Comparison of ENCODE assay signal across 22 cellular contexts in the genomic region with DNA sequence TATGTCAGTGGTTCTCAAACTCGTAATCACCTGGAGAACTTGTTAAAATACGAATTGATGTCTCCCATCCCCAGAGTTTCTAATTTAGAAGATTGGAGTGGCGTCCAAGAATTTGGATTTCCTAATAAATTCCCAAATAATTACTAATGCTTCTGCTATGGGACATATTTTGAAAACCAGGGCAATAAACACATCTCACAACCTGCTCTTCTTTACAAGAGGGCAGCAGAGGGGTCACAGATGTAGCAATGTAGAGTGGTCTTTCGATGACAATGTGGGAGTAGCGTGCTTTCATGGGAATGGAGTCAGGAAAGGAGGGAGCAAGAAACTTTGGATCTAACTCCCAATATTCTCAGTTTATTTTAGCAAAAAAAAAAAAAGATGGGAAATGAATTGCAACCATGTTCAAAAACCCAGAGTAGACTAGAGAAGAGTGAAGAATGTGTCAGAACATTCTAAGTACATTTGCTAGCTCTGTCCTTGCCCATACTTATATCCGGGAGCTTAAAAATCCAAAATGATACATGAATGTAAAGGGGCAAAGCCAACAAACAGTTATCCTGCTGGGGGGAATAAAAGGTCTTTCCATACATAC. TPM values are rescaled to one million over a fixed set of nuclear protein-coding genes. Genes with fewer than 3 reads are reported as not detected.
"Had no signal": no experiment of that assay in that cellular context is flagged by ENCODE, and none has a peak within 500 bp of the region (broad histone marks: within the 10 kb centered on the region; RNA-seq: fewer than 3 reads in every experiment).

No MANE protein-coding gene starts in this region.

- H3K4me3 ChIP-seq: MG63, Peyer's patch had no signal

- H3K27me3 ChIP-seq: MG63, Peyer's patch had no signal

- FAIRE-seq: astrocyte had no signal

- H3K27ac ChIP-seq: Peyer's patch had no signal

- DNase-seq: activated CD4-positive, alpha-beta T cell treated with anti-CD3 and anti-CD28 coated beads for 48 hours; activated CD4-positive, alpha-beta T cell treated with anti-CD3 and anti-CD28 coated beads, Interleukin-2, amount 50 U/mL, for 4 hours; activated CD4-positive, CD25-positive, alpha-beta regulatory T cell treated with anti-CD3 and anti-CD28 coated beads, Interleukin-2, amount 50 U/mL, for 72 hours; activated CD8-positive, alpha-beta memory T cell treated with anti-CD3 and anti-CD28 coated beads, Interleukin-2, amount 10 ng/mL, durations not matched to agents 7 days and 5 days; activated effector memory CD4-positive, alpha-beta T cell treated with anti-CD3 and anti-CD28 coated beads, Interleukin-2, amount 50 U/mL, for 16 hours; activated naive CD4-positive, alpha-beta T cell treated with Interleukin-2 at 50 U/mL for 16 hours; activated naive CD8-positive, alpha-beta T cell treated with anti-CD3 and anti-CD28 coated beads, Interleukin-2, amount 50 U/mL, for 24 hours; activated T-cell treated with anti-CD3 and anti-CD28 coated beads, Interleukin-2, amount 50 U/mL, for 24 hours; amygdala; MG63; MV-4-11; NCI-H1092 treated with DMSO at 0.1 percent for 48 hours; NCI-H1417 treated with DMSO at 0.1 percent for 48 hours; NCI-H1694; NCI-H2029; NCI-H510A treated with DMSO at 0.1 percent for 48 hours; NCI-H69; NK-92 treated with Interleukin-12 subunit alpha and Interleukin-12 subunit beta, amount 100 ng/mL, for 24 hours; OCI-M1; Peyer's patch; SHP77 treated with DMSO at 0.1 percent for 48 hours had no signal

- H3K36me3 ChIP-seq: MG63, Peyer's patch had no signal

- H3K9me3 ChIP-seq: MG63, Peyer's patch had no signal

RNA-seq across cellular contexts. Expression of a gene that starts 33.8 kb away (rescaled TPM):
- total RNA-seq: activated CD8-positive, alpha-beta memory T cell treated with anti-CD3 and anti-CD28 coated beads, Interleukin-2, amount 10 ng/mL, durations not matched to agents 7 days and 5 days had no signal
